Comparison of ENCODE assay signal across 30 cellular contexts in genomic region chr1:194318790-194319280, GRCh38.
"Had no signal": no experiment of that assay in that cellular context is flagged by ENCODE, and none has a peak within 500 bp of the region (broad histone marks: within the 10 kb centered on the region; RNA-seq: fewer than 3 reads in every experiment).

No MANE protein-coding gene starts in this region.

- H3K27ac ChIP-seq: body of pancreas, brain microvascular endothelial cell, breast epithelium, WERI-Rb-1 had no signal

- FAIRE-seq: astrocyte had no signal

- H3K27me3 ChIP-seq: body of pancreas, brain microvascular endothelial cell, breast epithelium had no signal

- DNase-seq: activated CD4-positive, alpha-beta memory T cell treated with anti-CD3 and anti-CD28 coated beads, Interleukin-2, amount 10 ng/mL, durations not matched to agents 7 days and 5 days; activated CD4-positive, alpha-beta T cell treated with anti-CD3 and anti-CD28 coated beads for 1 hour; activated CD4-positive, alpha-beta T cell treated with anti-CD3 and anti-CD28 coated beads for 36 hours; activated CD4-positive, alpha-beta T cell treated with anti-CD3 and anti-CD28 coated beads for 48 hours; activated CD4-positive, alpha-beta T cell treated with anti-CD3 and anti-CD28 coated beads, Interleukin-2, amount 10 ng/mL, durations not matched to agents 7 days and 5 days; activated CD4-positive, alpha-beta T cell treated with anti-CD3 and anti-CD28 coated beads, Interleukin-2, amount 50 U/mL, for 48 hours; activated CD4-positive, CD25-positive, alpha-beta regulatory T cell; activated CD8-positive, alpha-beta memory T cell treated with anti-CD3 and anti-CD28 coated beads for 24 hours; activated CD8-positive, alpha-beta memory T cell treated with anti-CD3 and anti-CD28 coated beads, Interleukin-2, amount 10 ng/mL, durations not matched to agents 7 days and 5 days; activated CD8-positive, alpha-beta memory T cell treated with anti-CD3 and anti-CD28 coated beads, Interleukin-2, amount 50 U/mL, for 48 hours; activated CD8-positive, alpha-beta T cell treated with anti-CD3 and anti-CD28 coated beads, Interleukin-2, amount 10 ng/mL, durations not matched to agents 7 days and 5 days; activated effector memory CD4-positive, alpha-beta T cell treated with Interleukin-2 at 50 U/mL for 16 hours; activated gamma-delta T cell; activated naive CD4-positive, alpha-beta T cell treated with anti-CD3 and anti-CD28 coated beads, Interleukin-2, amount 10 ng/mL, durations not matched to agents 7 days and 5 days; activated naive CD4-positive, alpha-beta T cell treated with Interleukin-2 at 50 U/mL for 16 hours; activated naive CD8-positive, alpha-beta T cell treated with anti-CD3 and anti-CD28 coated beads, Interleukin-2, amount 10 ng/mL, durations not matched to agents 7 days and 5 days; activated naive CD8-positive, alpha-beta T cell treated with anti-CD3 and anti-CD28 coated beads, Interleukin-2, amount 50 U/mL, for 24 hours; activated T-cell treated with anti-CD3 and anti-CD28 coated beads, Interleukin-2, amount 50 U/mL, for 24 hours; activated T-cell treated with anti-CD3 and anti-CD28 coated beads, Interleukin-2, amount 50 U/mL, for 48 hours; aorta; body of pancreas; brain microvascular endothelial cell; central memory CD4-positive, alpha-beta T cell; T-helper 2 cell; T-helper 9 cell; WERI-Rb-1 had no signal

- H3K4me1 ChIP-seq: body of pancreas, breast epithelium had no signal

- H3K4me3 ChIP-seq: body of pancreas, breast epithelium had no signal

- H3K36me3 ChIP-seq: brain microvascular endothelial cell, breast epithelium, WERI-Rb-1 had no signal

- ATAC-seq: activated CD4-positive, alpha-beta T cell treated with anti-CD3 and anti-CD28 coated beads for 36 hours; activated CD4-positive, CD25-positive, alpha-beta regulatory T cell treated with anti-CD3 and anti-CD28 coated beads, Interleukin-2, amount 50 U/mL, for 24 hours; activated CD8-positive, alpha-beta memory T cell treated with anti-CD3 and anti-CD28 coated beads, Interleukin-2, amount 10 ng/mL, durations not matched to agents 7 days and 5 days; activated CD8-positive, alpha-beta T cell treated with anti-CD3 and anti-CD28 coated beads, Interleukin-2, amount 10 ng/mL, durations not matched to agents 7 days and 5 days; activated naive CD8-positive, alpha-beta T cell treated with anti-CD3 and anti-CD28 coated beads, Interleukin-2, amount 50 U/mL, for 24 hours; body of pancreas; WTC11 had no signal

- H3K9me3 ChIP-seq: body of pancreas, breast epithelium had no signal
